ENCODE assay signal across 1 cellular context in the genomic region with DNA sequence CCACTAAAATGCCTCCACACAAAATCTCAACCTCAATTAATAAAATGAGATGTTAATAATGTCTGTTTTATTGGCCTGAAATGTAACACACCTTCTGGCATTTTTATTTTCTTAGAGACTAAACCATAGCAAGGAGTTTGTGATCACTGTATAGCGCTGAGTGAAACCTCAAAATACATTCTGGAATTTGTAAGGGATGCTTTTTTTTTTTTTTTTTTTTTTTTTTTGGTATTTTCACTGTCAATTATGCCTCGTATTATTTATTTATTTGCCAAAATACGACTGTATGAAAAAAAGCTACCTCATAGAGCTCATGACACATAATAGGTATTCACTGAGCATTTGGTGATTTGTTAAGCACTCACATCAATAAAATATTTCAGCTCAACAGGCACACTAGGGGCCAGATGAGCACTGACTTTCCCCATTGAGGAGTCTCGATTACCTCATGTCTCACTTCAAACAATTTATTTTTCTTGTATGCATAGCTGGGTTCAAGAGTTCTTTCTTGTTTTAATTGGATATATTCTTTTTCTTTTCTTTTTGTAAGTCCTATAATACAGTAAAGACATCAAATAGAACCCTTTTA.
TF ChIP-seq lines count a peak whose summit lies in the region.

No MANE protein-coding gene starts in this region.

TF ChIP-seq in HCT116, 20 proteins besides CTCF, POLR2A, EP300 and RAD21 (continued from another document):
- TF ChIP-seq CEBPB (IDR thresholded peaks at IDR 0.05; ENCODE audit: low read depth) (no peak), CBX3 (IDR thresholded peaks at IDR 0.05; ENCODE audit: low read depth) (no peak), EGR1 (IDR thresholded peaks at IDR 0.05; ENCODE audit: low read depth) (no peak), TCF7L2 (IDR thresholded peaks at IDR 0.05; ENCODE audit: borderline replicate concordance, extremely low read depth, insufficient read depth, insufficient read length) (no peak), SIN3A (IDR thresholded peaks at IDR 0.05; ENCODE audit: low read depth) (no peak), ELF1 (IDR thresholded peaks at IDR 0.05; ENCODE audit: borderline replicate concordance, low read depth) (no peak)
- TF ChIP-seq, protein P1, sequence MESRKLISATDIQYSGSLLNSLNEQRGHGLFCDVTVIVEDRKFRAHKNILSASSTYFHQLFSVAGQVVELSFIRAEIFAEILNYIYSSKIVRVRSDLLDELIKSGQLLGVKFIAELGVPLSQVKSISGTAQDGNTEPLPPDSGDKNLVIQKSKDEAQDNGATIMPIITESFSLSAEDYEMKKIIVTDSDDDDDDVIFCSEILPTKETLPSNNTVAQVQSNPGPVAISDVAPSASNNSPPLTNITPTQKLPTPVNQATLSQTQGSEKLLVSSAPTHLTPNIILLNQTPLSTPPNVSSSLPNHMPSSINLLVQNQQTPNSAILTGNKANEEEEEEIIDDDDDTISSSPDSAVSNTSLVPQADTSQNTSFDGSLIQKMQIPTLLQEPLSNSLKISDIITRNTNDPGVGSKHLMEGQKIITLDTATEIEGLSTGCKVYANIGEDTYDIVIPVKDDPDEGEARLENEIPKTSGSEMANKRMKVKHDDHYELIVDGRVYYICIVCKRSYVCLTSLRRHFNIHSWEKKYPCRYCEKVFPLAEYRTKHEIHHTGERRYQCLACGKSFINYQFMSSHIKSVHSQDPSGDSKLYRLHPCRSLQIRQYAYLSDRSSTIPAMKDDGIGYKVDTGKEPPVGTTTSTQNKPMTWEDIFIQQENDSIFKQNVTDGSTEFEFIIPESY (IDR thresholded peaks at IDR 0.05; ENCODE audit: extremely low read depth, insufficient replicate concordance, low read length) = no peak
